15 cellular contexts compared by ENCODE assay signal in genomic region chr17:8314797-8315739, GRCh38. TPM values are rescaled to one million over a fixed set of nuclear protein-coding genes. Genes with fewer than 3 reads are reported as not detected.
DNase-seq lines count a peak whose midpoint lies in the region; ATAC-seq, FAIRE-seq and TF ChIP-seq lines count a peak whose summit lies in the region.
"Had no signal": no experiment of that assay in that cellular context is flagged by ENCODE, and none has a peak within 500 bp of the region (broad histone marks: within the 10 kb centered on the region; RNA-seq: fewer than 3 reads in every experiment).

No MANE protein-coding gene starts in this region.

- in situ Hi-C loops in mammary epithelial cell (cut with MboI; ENCODE audit: low sequenced_read_pairs in 2 of 2): no loop called here

- H2BK120ac ChIP-seq in H9 (ENCODE audit: low read depth, low read length, poor library complexity, severe bottlenecking): no peak overlapping the region

- no peaks in the 10 kb centered on the region for H3K79me1 ChIP-seq in H9 (ENCODE audit: insufficient read depth, low read depth, low read length, poor library complexity, severe bottlenecking)

- no peak overlapping the region for H2BK15ac ChIP-seq in H9 (ENCODE audit: low read depth, low read length)

- no peak for FAIRE-seq in pancreas (lab: Jason Lieb, UNC)
- FAIRE-seq: TTC549 had no signal

- H3K9me3 ChIP-seq in H9 (ENCODE audit: control insufficient read depth, low read depth, low read length) (no peaks in the 10 kb centered on the region), mammary epithelial cell (replicated peaks; ENCODE audit: insufficient read depth, low read length) (no peaks in the 10 kb centered on the region), pancreas (no peaks in the 10 kb centered on the region), adrenal gland (replicated peaks in 1 of 3) (no peaks in the 10 kb centered on the region)
- H3K9me3 ChIP-seq: BLaER1 treated with 17β-estradiol and CSF1 and Interleukin-3, amounts not matched to agents 10 nM and 100 nM; upper lobe of left lung had no signal

- H4K91ac ChIP-seq in H9 (ENCODE audit: insufficient read length, low read depth, low read length): no peak overlapping the region

- dilution Hi-C loops in mammary epithelial cell (cut with HindIII; ENCODE audit: low sequenced_read_pairs): no loop called here

- H3K27ac ChIP-seq in H9 (ENCODE audit: insufficient read length, low read depth, low read length) (no peak overlapping the region), mammary epithelial cell (ENCODE audit: insufficient read depth, low read depth, low read length) (no peak overlapping the region), pancreas (no peak overlapping the region), adrenal gland (no peak overlapping the region)
- H3K27ac ChIP-seq: BLaER1 treated with 17β-estradiol and CSF1 and Interleukin-3, amounts not matched to agents 10 nM and 100 nM had no signal

- H3K4me1 ChIP-seq in H9 (ENCODE audit: insufficient read depth, low read length) (no peaks in the 10 kb centered on the region), mammary epithelial cell (ENCODE audit: insufficient read depth, low read length) (peaks cover 8% of the 10 kb centered on the region), pancreas (no peaks in the 10 kb centered on the region), adrenal gland (replicated peaks in 1 of 2) (no peaks in the 10 kb centered on the region)

- no peak overlapping the region for H2BK20ac ChIP-seq in H9 (ENCODE audit: low read depth, low read length, poor library complexity, severe bottlenecking)

- no peaks in the 10 kb centered on the region; the same call in 1 of the 2 replicates for H3K27me3 ChIP-seq in H9 (ENCODE audit: insufficient read depth, low read length)
- H3K27me3 ChIP-seq in mammary epithelial cell (ENCODE audit: insufficient read depth, low read length): peaks cover 18% of the 10 kb centered on the region
- no peaks in the 10 kb centered on the region for H3K27me3 ChIP-seq in pancreas
- H3K27me3 ChIP-seq in adrenal gland: peaks cover 30% of the 10 kb centered on the region
- H3K27me3 ChIP-seq: BLaER1 treated with 17β-estradiol and CSF1 and Interleukin-3, amounts not matched to agents 10 nM and 100 nM; upper lobe of left lung had no signal

- TF ChIP-seq CTCF in H9 (conservative IDR thresholded peaks at IDR 0.05): no peak
- no peak for TF ChIP-seq CTCF in mammary epithelial cell (conservative IDR thresholded peaks at IDR 0.05 in 1 of 2, IDR thresholded peaks at IDR 0.05 in 1 of 2; ENCODE audit: extremely low read depth in 1 of 2, insufficient read depth in 1 of 2, low read depth in 1 of 2, low read length in 2 of 2)
- TF ChIP-seq CTCF in pancreas (IDR thresholded peaks at IDR 0.05): no peak
- no peak for TF ChIP-seq CTCF in adrenal gland (IDR thresholded peaks at IDR 0.05)

- intact Hi-C loops in mammary epithelial cell (cut with micrococcal nuclease) (no loop called here), pancreas (cut with DNase I) (no loop called here), adrenal gland (cut with DNase I) (loop anchor here in 1 of 2 donors (10.0 kb wide), 1 partner anchor 220 kb away; no protein-coding TSS in a partner anchor)

- H3K18ac ChIP-seq in H9 (ENCODE audit: insufficient read length, low read depth, low read length): no peak overlapping the region

- H2AK5ac ChIP-seq in H9 (ENCODE audit: insufficient read length, low read length): no peak overlapping the region

- peak in 3 of 4 donors; percentile 54 to 63 (median 59) for ATAC-seq in pancreas
- ATAC-seq: activated CD8-positive, alpha-beta T cell treated with anti-CD3 and anti-CD28 coated beads, Interleukin-2, amount 10 ng/mL, durations not matched to agents 7 days and 5 days had no signal

- no CpG with 5 or more reads among the region's 29 CpGs for WGBS in H9 (ENCODE audit: extremely low coverage, insufficient read length, low lambda C conversion rate)
- WGBS in mammary epithelial cell (ENCODE audit: low coverage, missing lambda C conversion rate): 39% methylated on average over 13 of the region's 29 CpGs
- 15% methylated on average over 24 to 29 of the region's 29 CpGs for WGBS in pancreas, 2 donors
- 23 to 39% (median 30%) methylated on average over 10 to 29 of the region's 29 CpGs for WGBS in adrenal gland, 4 donors

- H4K5ac ChIP-seq in H9 (ENCODE audit: insufficient read length, low read depth, low read length): no peak overlapping the region

- TF ChIP-seq POLR2A in adrenal gland (IDR thresholded peaks at IDR 0.05): no peak

- peaks cover 27 to 40% of the 10 kb centered on the region in 2 experiments for H3K4me1 Mint-ChIP-seq in H9

- H2BK5ac ChIP-seq in H9 (ENCODE audit: insufficient read length, low read length): no peak overlapping the region

- H3K4ac ChIP-seq in H9 (ENCODE audit: low read depth, low read length): no peak overlapping the region

- H3K56ac ChIP-seq in H9 (ENCODE audit: insufficient read length, low read depth, low read length): no peak overlapping the region

- CTCF ChIA-PET in mammary epithelial cell (lab: Charles Lee; ENCODE audit: low non-redundant PET): no interaction called here

- BruUV-seq in mammary epithelial cell (replicated peaks; lab: Mats Ljungman, UMichigan): no TSS peak

- H3K36me3 ChIP-seq in mammary epithelial cell (ENCODE audit: insufficient read depth, low read length) (no peaks in the 10 kb centered on the region), pancreas (no peaks in the 10 kb centered on the region), adrenal gland (replicated peaks in 1 of 2) (no peaks in the 10 kb centered on the region)
- H3K36me3 ChIP-seq: BLaER1 treated with 17β-estradiol and CSF1 and Interleukin-3, amounts not matched to agents 10 nM and 100 nM had no signal

- H3K27ac Mint-ChIP-seq in H9: no peak overlapping the region
- H3K27ac Mint-ChIP-seq: activated CD8-positive, alpha-beta T cell treated with anti-CD3 and anti-CD28 coated beads, Interleukin-2, amount 10 ng/mL, durations not matched to agents 7 days and 5 days had no signal

- H3K36me3 Mint-ChIP-seq in H9 (ENCODE audit: insufficient read depth in 1 of 3, low read depth in 3 of 3): no peaks in the 10 kb centered on the region; a peak in 1 of 7 replicates

- H2AFZ ChIP-seq in H9 (ENCODE audit: low read length): no peak overlapping the region
- H2AFZ ChIP-seq in mammary epithelial cell (ENCODE audit: low read depth, low read length): peak overlapping the region; percentile 71

- no peak overlapping the region for H4K8ac ChIP-seq in H9 (replicated peaks; ENCODE audit: insufficient read length, low read depth, low read length)

- H3K23ac ChIP-seq in H9 (ENCODE audit: insufficient read length, low read depth, low read length): no peak overlapping the region

- H2BK12ac ChIP-seq in H9 (ENCODE audit: insufficient read length, low read depth, low read length): no peak overlapping the region

- no peak for DNase-seq in H9
- DNase-seq in mammary epithelial cell: peak; percentile 16
- DNase-seq in iPS-NIHi7 (ENCODE audit: extremely low spot score): peak; percentile 46
- DNase-seq in pancreas: peak in 1 of 6 donors; percentile 42
- DNase-seq in stimulated activated CD4-positive, alpha-beta T cell treated with anti-CD3 and anti-CD28 coated beads, Interleukin-12 subunit alpha, Interleukin-12 subunit beta, amount 100 ng/mL, for 4 hours: no peak
- no peak for DNase-seq in adrenal gland
- no peak for DNase-seq in activated CD4-positive, alpha-beta T cell treated with anti-CD3 and anti-CD28 coated beads, Interleukin-2, amount 50 U/mL, for 48 hours
- DNase-seq in activated CD4-positive, alpha-beta T cell treated with anti-CD3 and anti-CD28 coated beads, Interleukin-2, amount 50 U/mL, for 4 hours: no peak
- DNase-seq: activated CD8-positive, alpha-beta T cell treated with anti-CD3 and anti-CD28 coated beads, Interleukin-2, amount 10 ng/mL, durations not matched to agents 7 days and 5 days; DMS79; stimulated activated CD4-positive, alpha-beta T cell treated with anti-CD3 and anti-CD28 coated beads, Interleukin-4, amount 100 ng/mL, for 1 hour had no signal

- no peaks in the 10 kb centered on the region for H4K20me1 ChIP-seq in H9 (ENCODE audit: control insufficient read depth, insufficient read depth, insufficient read length)
- H4K20me1 ChIP-seq in mammary epithelial cell (ENCODE audit: insufficient read depth, low read length): no peaks in the 10 kb centered on the region

- H3K4me3 ChIP-seq in mammary epithelial cell (replicated peaks in 1 of 3; ENCODE audit: insufficient read depth in 1 of 3, low read depth in 2 of 3, low read length in 3 of 3): no peak overlapping the region
- H3K4me3 ChIP-seq in pancreas: peak overlapping the region in 1 of 4 donors; percentile 7
- no peak overlapping the region for H3K4me3 ChIP-seq in adrenal gland
- H3K4me3 ChIP-seq: BLaER1 treated with 17β-estradiol and CSF1 and Interleukin-3, amounts not matched to agents 10 nM and 100 nM; upper lobe of left lung had no signal

- peak overlapping the region; percentile 73 to 86 for H3K4me3 Mint-ChIP-seq in H9
- H3K4me3 Mint-ChIP-seq: activated CD8-positive, alpha-beta T cell treated with anti-CD3 and anti-CD28 coated beads, Interleukin-2, amount 10 ng/mL, durations not matched to agents 7 days and 5 days had no signal

- no peak overlapping the region for H3T11ph ChIP-seq in H9 (ENCODE audit: low read length)

- H3K23me2 ChIP-seq in H9 (ENCODE audit: insufficient read length, low read depth, low read length, poor library complexity, severe bottlenecking): peaks cover 14% of the 10 kb centered on the region

- H3K27me3 Mint-ChIP-seq in H9 (ENCODE audit: low read depth): peaks cover 50% of the 10 kb centered on the region

- H3K9ac ChIP-seq in H9 (ENCODE audit: extremely low read depth, insufficient read length, low read length): peak overlapping the region; percentile 42
- H3K9ac ChIP-seq in mammary epithelial cell (ENCODE audit: insufficient read depth, low read length): no peak overlapping the region
- H3K9ac ChIP-seq: BLaER1 treated with 17β-estradiol and CSF1 and Interleukin-3, amounts not matched to agents 10 nM and 100 nM had no signal

- H3K4me2 ChIP-seq in H9 (ENCODE audit: insufficient read depth, insufficient read length, low read length) (peak overlapping the region; percentile 82), mammary epithelial cell (ENCODE audit: insufficient read depth, low read depth, low read length) (peak overlapping the region; percentile 74)

- no peak overlapping the region; the same call in 1 of the 2 replicates for H3K14ac ChIP-seq in H9 (ENCODE audit: insufficient read depth, low read length)

- H3K9me3 Mint-ChIP-seq in H9: no peaks in the 10 kb centered on the region; a peak in 2 of 5 replicates

- no peaks in the 10 kb centered on the region for H3K79me2 ChIP-seq in H9 (ENCODE audit: insufficient read depth, low read length)
- no peaks in the 10 kb centered on the region for H3K79me2 ChIP-seq in mammary epithelial cell (ENCODE audit: insufficient read depth, low read length)

RNA-seq across cellular contexts. Expression of gene ARHGEF15, which starts 5.0 kb away (rescaled TPM):
- 0.35 and 0.39 TPM in 2 replicates for total RNA-seq in H9 (2021)
- total RNA-seq in mammary epithelial cell: not detected
- not detected for polyA plus RNA-seq in mammary epithelial cell
- not detected for polyA minus RNA-seq in mammary epithelial cell
- total RNA-seq in pancreas: 1 to 10 TPM; 1.7 to 3.2 (median 2.0) TPM
- 10 to 100 TPM; 12.4 to 23.9 TPM for polyA plus RNA-seq in pancreas
- total RNA-seq in adrenal gland: 10 to 100 TPM in 4 of 8 donors, 1 to 10 TPM in 4; 1.8 to 14.4 (median 9.7) TPM
- 10 to 100 TPM in 2 of 3 donors, 1 to 10 TPM in 1; 4.8 to 68.0 (median 15.9) TPM for polyA plus RNA-seq in adrenal gland
- total RNA-seq: activated CD8-positive, alpha-beta T cell treated with anti-CD3 and anti-CD28 coated beads, Interleukin-2, amount 10 ng/mL, durations not matched to agents 7 days and 5 days had no signal

RNA-seq across cellular contexts. Expression of gene SLC25A35, which starts 19.9 kb away (rescaled TPM):
- total RNA-seq in H9 (2021) (3.9 and 4.3 TPM in 2 replicates), mammary epithelial cell (1 to 10 TPM in 1 of 2 donors, under 1 TPM in 1; 0.83 to 5.2 TPM), pancreas (10 to 100 TPM in 1 of 6 donors, 1 to 10 TPM in 5; 1.1 to 12.2 (median 2.7) TPM), adrenal gland (10 to 100 TPM in 1 of 8 donors, 1 to 10 TPM in 7; 1.6 to 12.6 (median 4.3) TPM)
- polyA plus RNA-seq in mammary epithelial cell (2.0 TPM), pancreas (1 to 10 TPM; 7.3 to 9.5 TPM), adrenal gland (10 to 100 TPM in 2 of 3 donors, 1 to 10 TPM in 1; 7.4 to 22.8 (median 12.2) TPM)
- polyA minus RNA-seq in mammary epithelial cell: not detected

RNA-seq across cellular contexts. Expression of gene ODF4, which starts 24.6 kb away (rescaled TPM):
- not detected in 2 replicates for total RNA-seq in H9 (2021)
- not detected for total RNA-seq in mammary epithelial cell
- polyA plus RNA-seq in mammary epithelial cell: not detected
- polyA minus RNA-seq in mammary epithelial cell: not detected
- total RNA-seq in pancreas: not detected
- polyA plus RNA-seq in pancreas: not detected
- total RNA-seq in adrenal gland: not detected
- polyA plus RNA-seq in adrenal gland: not detected
- total RNA-seq: activated CD8-positive, alpha-beta T cell treated with anti-CD3 and anti-CD28 coated beads, Interleukin-2, amount 10 ng/mL, durations not matched to agents 7 days and 5 days; pulmonary artery endothelial cell; upper lobe of left lung had no signal

RNA-seq across cellular contexts. Expression of gene RANGRF, which starts 26.6 kb away (rescaled TPM):
- total RNA-seq in H9 (2021) (36.9 and 42.5 TPM in 2 replicates), mammary epithelial cell (10 to 100 TPM; 11.3 to 25.4 TPM), pancreas (10 to 100 TPM in 1 of 6 donors, 1 to 10 TPM in 5; 2.8 to 14.5 (median 6.6) TPM), adrenal gland (10 to 100 TPM; 18.8 to 30.2 (median 24.6) TPM)
- polyA plus RNA-seq in mammary epithelial cell (35.5 TPM), pancreas (10 to 100 TPM; 14.0 to 27.4 TPM), adrenal gland (10 to 100 TPM; 24.5 to 46.9 (median 41.4) TPM)
- polyA minus RNA-seq in mammary epithelial cell: 14.8 TPM

Comparison
In these comparisons a context has a peak if more than half of its experiments do, and no peak if none do; other contexts are left out.
1. DNase-seq: peak in mammary epithelial cell (single experiment) and iPS-NIHi7 (single experiment); none in H9 (single experiment), stimulated activated CD4-positive, alpha-beta T cell treated with anti-CD3 and anti-CD28 coated beads, Interleukin-12 subunit alpha, Interleukin-12 subunit beta, amount 100 ng/mL, for 4 hours (single experiment), adrenal gland (0 of 7), activated CD4-positive, alpha-beta T cell treated with anti-CD3 and anti-CD28 coated beads, Interleukin-2, amount 50 U/mL, for 48 hours (0 of 2) and activated CD4-positive, alpha-beta T cell treated with anti-CD3 and anti-CD28 coated beads, Interleukin-2, amount 50 U/mL, for 4 hours (0 of 2).